9 cellular contexts compared by ENCODE assay signal in genomic region chr21:38766987-38767722, GRCh38. TPM values are rescaled to one million over a fixed set of nuclear protein-coding genes. Genes with fewer than 3 reads are reported as not detected.
DNase-seq lines count a peak whose midpoint lies in the region; ATAC-seq and TF ChIP-seq lines count a peak whose summit lies in the region.
"Had no signal": no experiment of that assay in that cellular context is flagged by ENCODE, and none has a peak within 500 bp of the region (broad histone marks: within the 10 kb centered on the region; RNA-seq: fewer than 3 reads in every experiment).

No MANE protein-coding gene starts in this region.

- H3K4me2 ChIP-seq in smooth muscle cell: peak overlapping the region; percentile 64
- H3K4me2 ChIP-seq in GM23248 (ENCODE audit: unreplicated experiment): no peak overlapping the region

- no peaks in the 10 kb centered on the region for H4K20me1 ChIP-seq in smooth muscle cell (ENCODE audit: low read depth)
- H4K20me1 ChIP-seq in GM23248 (ENCODE audit: insufficient read depth): no peaks in the 10 kb centered on the region

- peaks cover 30% of the 10 kb centered on the region for H3F3A ChIP-seq in smooth muscle cell (ENCODE audit: low read depth)
- peaks cover 38% of the 10 kb centered on the region for H3F3A ChIP-seq in GM23248 (ENCODE audit: insufficient read depth)

- 82% methylated on average over 13 of the region's 13 CpGs for WGBS in smooth muscle cell (ENCODE audit: low lambda C conversion rate)
- 90% methylated on average over 13 of the region's 13 CpGs for WGBS in GM23248 (ENCODE audit: low coverage in 1 of 2, low lambda C conversion rate in 2 of 2, missing lambda C conversion rate in 2 of 2), 2 experiments

- H3K27ac Mint-ChIP-seq in MCF 10A (ENCODE audit: low read depth, unreplicated experiment): peak overlapping the region; percentile 97

- peaks cover 16% of the 10 kb centered on the region for H3K4me1 Mint-ChIP-seq in MCF 10A (ENCODE audit: insufficient read depth, unreplicated experiment)

- H3K4me1 ChIP-seq in SJSA1 (replicated peaks) (peaks cover 51% of the 10 kb centered on the region), smooth muscle cell (ENCODE audit: low read depth) (peaks cover 17% of the 10 kb centered on the region), GM23248 (ENCODE audit: insufficient read depth) (peaks cover 28% of the 10 kb centered on the region)

- POLR2A ChIA-PET in MCF 10A (lab: Yijun Ruan, JAX): interaction anchor here (0.6 to 8.5 kb wide), 3 partner anchors 12 to 1388 kb away, joined by 3 to 110 read pairs (median 48); partner anchors contain the start of gene ETS2

- in situ Hi-C loops in GM23248 (cut with MboI): no loop called here

- intact Hi-C loops in Right ventricle myocardium superior (cut with DNase I) (no loop called here), cardiac septum (cut with DNase I) (no loop called here), MCF 10A (cut with micrococcal nuclease) (no loop called here)

- H3K27ac ChIP-seq in SJSA1 (peak overlapping the region; percentile 96), smooth muscle cell (ENCODE audit: low read depth) (peak overlapping the region; percentile 99), GM23248 (no peak overlapping the region)
- H3K27ac ChIP-seq: C4-2B had no signal

- no peak overlapping the region for H2AFZ ChIP-seq in smooth muscle cell (ENCODE audit: low read depth)
- H2AFZ ChIP-seq in GM23248: no peak overlapping the region

- H3K9me3 Mint-ChIP-seq in MCF 10A (ENCODE audit: unreplicated experiment): peaks cover 5% of the 10 kb centered on the region

- no peak for DNase-seq in Right ventricle myocardium superior
- DNase-seq in cardiac septum (ENCODE audit: low spot score): no peak
- DNase-seq in SJSA1 (ENCODE audit: low read depth in 1 of 2, low spot score in 2 of 2): no peak
- peak; percentile 34 for DNase-seq in MCF 10A (ENCODE audit: unreplicated experiment)
- no peak for DNase-seq in smooth muscle cell (lab: John Stamatoyannopoulos, UW; ENCODE audit: unreplicated experiment)
- DNase-seq in globus pallidus (ENCODE audit: low spot score): no peak
- no peak for DNase-seq in GM23248

- H3K36me3 ChIP-seq in SJSA1: no peaks in the 10 kb centered on the region
- peaks cover 4% of the 10 kb centered on the region for H3K36me3 ChIP-seq in smooth muscle cell (ENCODE audit: low read depth)
- no peaks in the 10 kb centered on the region for H3K36me3 ChIP-seq in GM23248 (ENCODE audit: low read depth)

- H3K79me2 ChIP-seq in smooth muscle cell (ENCODE audit: low read depth): peaks cover 47% of the 10 kb centered on the region
- H3K79me2 ChIP-seq in GM23248 (ENCODE audit: insufficient read depth): no peaks in the 10 kb centered on the region

- TF ChIP-seq CTCF in MCF 10A (IDR thresholded peaks at IDR 0.05; ENCODE audit: unreplicated experiment) (no peak), smooth muscle cell (IDR thresholded peaks at IDR 0.05; ENCODE audit: borderline replicate concordance, insufficient read depth, poor library complexity, severe bottlenecking) (no peak)

- peak overlapping the region; percentile 43 for H3K4me3 Mint-ChIP-seq in MCF 10A (ENCODE audit: unreplicated experiment)

- no peaks in the 10 kb centered on the region for H3K9me3 ChIP-seq in SJSA1 (replicated peaks)
- H3K9me3 ChIP-seq in smooth muscle cell (replicated peaks; ENCODE audit: low read depth): no peaks in the 10 kb centered on the region
- no peaks in the 10 kb centered on the region for H3K9me3 ChIP-seq in GM23248 (ENCODE audit: low read depth)

- no TSS peak for BruUV-seq in MCF 10A (replicated peaks; lab: Mats Ljungman, UMichigan)

- no peak overlapping the region for H3K4me3 ChIP-seq in SJSA1
- H3K4me3 ChIP-seq in smooth muscle cell: no peak overlapping the region
- no peak overlapping the region for H3K4me3 ChIP-seq in GM23248

- ATAC-seq in Right ventricle myocardium superior (ENCODE audit: poor library complexity) (peak; percentile 48), HG03139 (IDR thresholded peaks at IDR 0.05; ENCODE audit: unreplicated experiment) (peak; percentile 89)

- H3K27me3 Mint-ChIP-seq in MCF 10A (ENCODE audit: insufficient read depth, unreplicated experiment): no peaks in the 10 kb centered on the region

- CTCF ChIA-PET in MCF 10A (lab: Yijun Ruan, JAX): interaction anchor here (0.6 kb wide), 1 partner anchor 30 kb away, joined by 3 read pairs; no protein-coding TSS in a partner anchor

- H3K9me2 ChIP-seq in GM23248 (ENCODE audit: insufficient read depth): no peaks in the 10 kb centered on the region

- no peaks in the 10 kb centered on the region for H3K36me3 Mint-ChIP-seq in MCF 10A (ENCODE audit: insufficient read depth, unreplicated experiment)

- H3K9ac ChIP-seq in smooth muscle cell (ENCODE audit: low read depth): peak overlapping the region; percentile 95
- no peak overlapping the region for H3K9ac ChIP-seq in GM23248

- no peaks in the 10 kb centered on the region for H3K27me3 ChIP-seq in SJSA1 (replicated peaks)
- no peaks in the 10 kb centered on the region for H3K27me3 ChIP-seq in smooth muscle cell (ENCODE audit: low read depth)
- no peaks in the 10 kb centered on the region for H3K27me3 ChIP-seq in GM23248 (replicated peaks; ENCODE audit: insufficient read depth)

RNA-seq across cellular contexts. Expression of gene ETS2, which starts 38.6 kb away (rescaled TPM):
- total RNA-seq in Right ventricle myocardium superior (37.2 TPM), cardiac septum (36.4 TPM), MCF 10A (2022) (109 and 126 TPM in 2 replicates), smooth muscle cell (77.0 and 77.7 TPM in 2 replicates)
- 44.4 and 48.2 TPM in 2 replicates for total RNA-seq in SJSA1 (2014; rRNA removed; shearing (Covaris generic))
- polyA plus RNA-seq in smooth muscle cell (63.8 and 65.9 TPM in 2 replicates), GM23248 (2016; fragmentation: Nextera tagmentation; extraction: Ambion mirVana) (7.3 and 7.9 TPM in 2 replicates)
- 4.4 and 7.0 TPM in 2 replicates for total RNA-seq in GM23248 (2014; rRNA removed; shearing (Covaris generic))
